1 cellular context compared by ENCODE assay signal in genomic region chr16:88759245-88759975, GRCh38.
TF ChIP-seq lines count a peak whose summit lies in the region.

No MANE protein-coding gene starts in this region.

TF ChIP-seq in HepG2, 621 proteins besides CTCF, POLR2A, EP300 and RAD21 (continued from another document and continues in another):
- no peak for TF ChIP-seq LBX2 (CRISPR knock-in tag; IDR thresholded peaks at IDR 0.05; ENCODE audit: borderline replicate concordance)
- peak; percentile 9; the same call in 1 of the 2 replicates for TF ChIP-seq ZMYM3 (CRISPR knock-in tag; IDR thresholded peaks at IDR 0.05)
- TF ChIP-seq ZNF552 (CRISPR knock-in tag; IDR thresholded peaks at IDR 0.05; ENCODE audit: borderline replicate concordance), result peak; percentile 68; the same call in 1 of the 2 replicates
- TF ChIP-seq KLF9 (CRISPR knock-in tag; IDR thresholded peaks at IDR 0.05; ENCODE audit: low read depth), result peak; percentile 82; the same call in 1 of the 2 replicates
- TF ChIP-seq FOXA1 (IDR thresholded peaks at IDR 0.05), result no peak
- no peak for TF ChIP-seq FOXA1 (CRISPR knock-in tag; IDR thresholded peaks at IDR 0.05)
- peak; percentile 79; the same call in 1 of the 2 replicates for TF ChIP-seq ZNF556 (CRISPR knock-in tag; IDR thresholded peaks at IDR 0.05; ENCODE audit: borderline replicate concordance)
- TF ChIP-seq ZNF800 (CRISPR knock-in tag; IDR thresholded peaks at IDR 0.05), result peak; percentile 90
- 0 out of 2 replicates have a peak, but pooled peaks have one; percentile 17 for TF ChIP-seq NR0B2 (CRISPR knock-in tag; IDR thresholded peaks at IDR 0.05)
- TF ChIP-seq SUZ12 (IDR thresholded peaks at IDR 0.05; ENCODE audit: low read depth, low read length), result no peak
- TF ChIP-seq ZNF574 (CRISPR knock-in tag; IDR thresholded peaks at IDR 0.05), result peak; percentile 68
- no peak for TF ChIP-seq FOXO4 (CRISPR knock-in tag; conservative IDR thresholded peaks at IDR 0.05)
- TF ChIP-seq STAG1 (CRISPR knock-in tag; IDR thresholded peaks at IDR 0.05), result peak; percentile 92
- peak; percentile 18; the same call in 1 of the 2 replicates for TF ChIP-seq HBP1 (CRISPR knock-in tag; IDR thresholded peaks at IDR 0.05; ENCODE audit: low read depth)
- peak; percentile 90 for TF ChIP-seq ZFP1 (CRISPR knock-in tag; IDR thresholded peaks at IDR 0.05)
- TF ChIP-seq ZNF326 (CRISPR knock-in tag; IDR thresholded peaks at IDR 0.05; ENCODE audit: borderline replicate concordance), result no peak
- TF ChIP-seq ATF1 (CRISPR knock-in tag; IDR thresholded peaks at IDR 0.05), result no peak
- no peak for TF ChIP-seq ZNF775 (CRISPR knock-in tag; IDR thresholded peaks at IDR 0.05; ENCODE audit: borderline replicate concordance)
- peak; percentile 76; the same call in 1 of the 2 replicates for TF ChIP-seq ETV6 (CRISPR knock-in tag; conservative IDR thresholded peaks at IDR 0.05)
- peak; percentile 81 for TF ChIP-seq TEAD3 (CRISPR knock-in tag; optimal IDR thresholded peaks at IDR 0.05; ENCODE audit: borderline replicate concordance)
- TF ChIP-seq SALL2 (CRISPR knock-in tag; IDR thresholded peaks at IDR 0.05), result peak; percentile 59; the same call in 1 of the 2 replicates
- peak; percentile 95 for TF ChIP-seq PRDM10 (CRISPR knock-in tag; IDR thresholded peaks at IDR 0.05; ENCODE audit: low read depth)
- TF ChIP-seq ZNF616 (CRISPR knock-in tag; IDR thresholded peaks at IDR 0.05; ENCODE audit: low read depth), result 0 out of 2 replicates have a peak, but pooled peaks have one; percentile 11
- TF ChIP-seq REXO4 (CRISPR knock-in tag; IDR thresholded peaks at IDR 0.05; ENCODE audit: borderline replicate concordance), result no peak
- TF ChIP-seq SNAPC4 (CRISPR knock-in tag; IDR thresholded peaks at IDR 0.05), result no peak
- TF ChIP-seq FOXP1 (IDR thresholded peaks at IDR 0.05), result no peak
- TF ChIP-seq FOXP1 (CRISPR knock-in tag; IDR thresholded peaks at IDR 0.05), result peak; percentile 80
- TF ChIP-seq ZNF547 (CRISPR knock-in tag; IDR thresholded peaks at IDR 0.05), result peak; percentile 85
- TF ChIP-seq HOXA9 (CRISPR knock-in tag; IDR thresholded peaks at IDR 0.05; ENCODE audit: borderline replicate concordance), result no peak
- TF ChIP-seq ZXDC (CRISPR knock-in tag; IDR thresholded peaks at IDR 0.05), result no peak
- TF ChIP-seq ZFP90 (CRISPR knock-in tag; IDR thresholded peaks at IDR 0.05; ENCODE audit: borderline replicate concordance), result peak; percentile 78
